In genomic region chr9:81113408-81114124, GRCh38 we compare ENCODE assay signal across 11 cellular contexts.
DNase-seq lines count a peak whose midpoint lies in the region; ATAC-seq and TF ChIP-seq lines count a peak whose summit lies in the region.
"Had no signal": no experiment of that assay in that cellular context is flagged by ENCODE, and none has a peak within 500 bp of the region (broad histone marks: within the 10 kb centered on the region; RNA-seq: fewer than 3 reads in every experiment).

No MANE protein-coding gene starts in this region.

- H3K36me3 ChIP-seq in mesenchymal stem cell (ENCODE audit: control insufficient read depth in 1 of 2, insufficient read depth in 2 of 2, low read depth in 1 of 2, low read length in 2 of 2) = no peaks in the 10 kb centered on the region
- no peaks in the 10 kb centered on the region for H3K36me3 ChIP-seq in gastrocnemius medialis
- H3K36me3 ChIP-seq in H7 (replicated peaks; ENCODE audit: control insufficient read depth, insufficient read depth, low read length) = no peaks in the 10 kb centered on the region
- H3K36me3 ChIP-seq: uterus had no signal

- no peak overlapping the region for H3K14ac ChIP-seq in mesenchymal stem cell (ENCODE audit: low read length in 2 of 2)

- H4K91ac ChIP-seq in mesenchymal stem cell (ENCODE audit: low read length) = no peak overlapping the region

- DNase-seq in NCI-H748 (lab: John Stamatoyannopoulos, UW; ENCODE audit: unreplicated experiment) (peak; percentile 97), left kidney (ENCODE audit: low read depth, low spot score) (peak; percentile 36), mesenchymal stem cell (no peak), gastrocnemius medialis (no peak), H7 (no peak)
- DNase-seq: activated naive CD4-positive, alpha-beta T cell treated with anti-CD3 and anti-CD28 coated beads, Interleukin-2, amount 10 ng/mL, durations not matched to agents 7 days and 5 days; small intestine; uterus had no signal

- no peak overlapping the region for H4K8ac ChIP-seq in mesenchymal stem cell (ENCODE audit: low read length)

- H3K27me3 ChIP-seq in mesenchymal stem cell (ENCODE audit: control insufficient read depth in 1 of 2, insufficient read depth in 1 of 2, low read length in 2 of 2) = no peaks in the 10 kb centered on the region
- no peaks in the 10 kb centered on the region for H3K27me3 ChIP-seq in gastrocnemius medialis
- H3K27me3 ChIP-seq in H7 (ENCODE audit: control insufficient read depth, insufficient read depth, low read length) = no peaks in the 10 kb centered on the region
- H3K27me3 ChIP-seq: uterus had no signal

- H2BK15ac ChIP-seq in mesenchymal stem cell (ENCODE audit: low read depth, poor library complexity, severe bottlenecking) = no peak overlapping the region

- no peaks in the 10 kb centered on the region for H3K79me1 ChIP-seq in mesenchymal stem cell (replicated peaks; ENCODE audit: low read length, poor library complexity, severe bottlenecking)

- H2AFZ ChIP-seq in mesenchymal stem cell (ENCODE audit: low read depth, low read length) = no peak overlapping the region

- H2BK12ac ChIP-seq in mesenchymal stem cell (ENCODE audit: low read length in 2 of 2) = no peak overlapping the region

- TF ChIP-seq POLR2A in gastrocnemius medialis (IDR thresholded peaks at IDR 0.05) = no peak

- H3K4me3 ChIP-seq in mesenchymal stem cell (ENCODE audit: insufficient read depth in 1 of 2, low read depth in 1 of 2, low read length in 2 of 2) (no peak overlapping the region), gastrocnemius medialis (no peak overlapping the region), H7 (ENCODE audit: insufficient read depth, low read depth, low read length) (no peak overlapping the region)
- H3K4me3 ChIP-seq: uterus had no signal

- no peak overlapping the region for H3K23ac ChIP-seq in mesenchymal stem cell (ENCODE audit: low read length in 2 of 2)

- no peak overlapping the region for H3K4me2 ChIP-seq in mesenchymal stem cell (ENCODE audit: low read length, poor library complexity, severe bottlenecking)

- WGBS in mesenchymal stem cell = 82% methylated on average over 6 of the region's 7 CpGs

- no peak overlapping the region for H3K4ac ChIP-seq in mesenchymal stem cell (ENCODE audit: low read depth in 1 of 2, low read length in 2 of 2)

- H2AK5ac ChIP-seq in mesenchymal stem cell (ENCODE audit: low read length, severe bottlenecking) = no peak overlapping the region

- H3K27ac ChIP-seq in mesenchymal stem cell (ENCODE audit: low read length, poor library complexity, severe bottlenecking) (no peak overlapping the region), gastrocnemius medialis (no peak overlapping the region)
- H3K27ac ChIP-seq: uterus had no signal

- no peak overlapping the region for H3K18ac ChIP-seq in mesenchymal stem cell (ENCODE audit: low read depth in 1 of 2, low read length in 2 of 2)

- H3K9ac ChIP-seq in mesenchymal stem cell (ENCODE audit: low read length) = no peak overlapping the region

- intact Hi-C loops in gastrocnemius medialis (cut with DNase I; ENCODE audit: low total_unique reads) = no loop called here

- no peak overlapping the region for H2BK120ac ChIP-seq in mesenchymal stem cell (ENCODE audit: low read depth, low read length)

- no peaks in the 10 kb centered on the region for H3K4me1 ChIP-seq in mesenchymal stem cell (ENCODE audit: control insufficient read depth, insufficient read depth, low read depth, low read length)
- no peaks in the 10 kb centered on the region for H3K4me1 ChIP-seq in gastrocnemius medialis
- H3K4me1 ChIP-seq: uterus had no signal

- in situ Hi-C loops in gastrocnemius medialis (cut with MboI; ENCODE audit: low sequenced_read_pairs in 4 of 4) = no loop called here

- H3K9me3 ChIP-seq in mesenchymal stem cell (ENCODE audit: control insufficient read depth, low read length) (no peaks in the 10 kb centered on the region), gastrocnemius medialis (no peaks in the 10 kb centered on the region)
- H3K9me3 ChIP-seq: uterus had no signal

- peak; percentile 31 for ATAC-seq in GM18520 (IDR thresholded peaks at IDR 0.05; ENCODE audit: unreplicated experiment)
- peak; percentile 37 for ATAC-seq in HG03520 (IDR thresholded peaks at IDR 0.05; ENCODE audit: unreplicated experiment)
- ATAC-seq in gastrocnemius medialis = no peak
- ATAC-seq in HG03095 (IDR thresholded peaks at IDR 0.05; ENCODE audit: unreplicated experiment) = no peak

- no peak overlapping the region for H2BK5ac ChIP-seq in mesenchymal stem cell (ENCODE audit: low read depth, low read length, poor library complexity, severe bottlenecking)

- no peak for TF ChIP-seq CTCF in gastrocnemius medialis (IDR thresholded peaks at IDR 0.05 in 4 of 5, conservative IDR thresholded peaks at IDR 0.05 in 1 of 5)

Comparison
In these comparisons a context has a peak if more than half of its experiments do, and no peak if none do; other contexts are left out.
1. ATAC-seq: peak in GM18520 (single experiment) and HG03520 (single experiment); none in gastrocnemius medialis (0 of 2) and HG03095 (single experiment).
2. DNase-seq: peak in NCI-H748 (single experiment) and left kidney (single experiment); none in mesenchymal stem cell (single experiment), gastrocnemius medialis (0 of 2) and H7 (single experiment).